Comparison of ENCODE assay signal across 1 cellular context in genomic region chr4:10120943-10121567, GRCh38.
TF ChIP-seq lines count a peak whose summit lies in the region.

No MANE protein-coding gene starts in this region.

TF ChIP-seq in HepG2, 621 proteins besides CTCF, POLR2A, EP300 and RAD21 (continued from another document and continues in another):
- TF ChIP-seq, protein P1, sequence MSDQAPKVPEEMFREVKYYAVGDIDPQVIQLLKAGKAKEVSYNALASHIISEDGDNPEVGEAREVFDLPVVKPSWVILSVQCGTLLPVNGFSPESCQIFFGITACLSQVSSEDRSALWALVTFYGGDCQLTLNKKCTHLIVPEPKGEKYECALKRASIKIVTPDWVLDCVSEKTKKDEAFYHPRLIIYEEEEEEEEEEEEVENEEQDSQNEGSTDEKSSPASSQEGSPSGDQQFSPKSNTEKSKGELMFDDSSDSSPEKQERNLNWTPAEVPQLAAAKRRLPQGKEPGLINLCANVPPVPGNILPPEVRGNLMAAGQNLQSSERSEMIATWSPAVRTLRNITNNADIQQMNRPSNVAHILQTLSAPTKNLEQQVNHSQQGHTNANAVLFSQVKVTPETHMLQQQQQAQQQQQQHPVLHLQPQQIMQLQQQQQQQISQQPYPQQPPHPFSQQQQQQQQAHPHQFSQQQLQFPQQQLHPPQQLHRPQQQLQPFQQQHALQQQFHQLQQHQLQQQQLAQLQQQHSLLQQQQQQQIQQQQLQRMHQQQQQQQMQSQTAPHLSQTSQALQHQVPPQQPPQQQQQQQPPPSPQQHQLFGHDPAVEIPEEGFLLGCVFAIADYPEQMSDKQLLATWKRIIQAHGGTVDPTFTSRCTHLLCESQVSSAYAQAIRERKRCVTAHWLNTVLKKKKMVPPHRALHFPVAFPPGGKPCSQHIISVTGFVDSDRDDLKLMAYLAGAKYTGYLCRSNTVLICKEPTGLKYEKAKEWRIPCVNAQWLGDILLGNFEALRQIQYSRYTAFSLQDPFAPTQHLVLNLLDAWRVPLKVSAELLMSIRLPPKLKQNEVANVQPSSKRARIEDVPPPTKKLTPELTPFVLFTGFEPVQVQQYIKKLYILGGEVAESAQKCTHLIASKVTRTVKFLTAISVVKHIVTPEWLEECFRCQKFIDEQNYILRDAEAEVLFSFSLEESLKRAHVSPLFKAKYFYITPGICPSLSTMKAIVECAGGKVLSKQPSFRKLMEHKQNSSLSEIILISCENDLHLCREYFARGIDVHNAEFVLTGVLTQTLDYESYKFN (CRISPR knock-in tag; conservative IDR thresholded peaks at IDR 0.05), result peak; percentile 72
- no peak for TF ChIP-seq ATF4 (CRISPR knock-in tag; IDR thresholded peaks at IDR 0.05)
- no peak for TF ChIP-seq ZNF564 (CRISPR knock-in tag; IDR thresholded peaks at IDR 0.05)
- TF ChIP-seq DNMT3B (CRISPR knock-in tag; conservative IDR thresholded peaks at IDR 0.05), result no peak
- TF ChIP-seq, protein P2, sequence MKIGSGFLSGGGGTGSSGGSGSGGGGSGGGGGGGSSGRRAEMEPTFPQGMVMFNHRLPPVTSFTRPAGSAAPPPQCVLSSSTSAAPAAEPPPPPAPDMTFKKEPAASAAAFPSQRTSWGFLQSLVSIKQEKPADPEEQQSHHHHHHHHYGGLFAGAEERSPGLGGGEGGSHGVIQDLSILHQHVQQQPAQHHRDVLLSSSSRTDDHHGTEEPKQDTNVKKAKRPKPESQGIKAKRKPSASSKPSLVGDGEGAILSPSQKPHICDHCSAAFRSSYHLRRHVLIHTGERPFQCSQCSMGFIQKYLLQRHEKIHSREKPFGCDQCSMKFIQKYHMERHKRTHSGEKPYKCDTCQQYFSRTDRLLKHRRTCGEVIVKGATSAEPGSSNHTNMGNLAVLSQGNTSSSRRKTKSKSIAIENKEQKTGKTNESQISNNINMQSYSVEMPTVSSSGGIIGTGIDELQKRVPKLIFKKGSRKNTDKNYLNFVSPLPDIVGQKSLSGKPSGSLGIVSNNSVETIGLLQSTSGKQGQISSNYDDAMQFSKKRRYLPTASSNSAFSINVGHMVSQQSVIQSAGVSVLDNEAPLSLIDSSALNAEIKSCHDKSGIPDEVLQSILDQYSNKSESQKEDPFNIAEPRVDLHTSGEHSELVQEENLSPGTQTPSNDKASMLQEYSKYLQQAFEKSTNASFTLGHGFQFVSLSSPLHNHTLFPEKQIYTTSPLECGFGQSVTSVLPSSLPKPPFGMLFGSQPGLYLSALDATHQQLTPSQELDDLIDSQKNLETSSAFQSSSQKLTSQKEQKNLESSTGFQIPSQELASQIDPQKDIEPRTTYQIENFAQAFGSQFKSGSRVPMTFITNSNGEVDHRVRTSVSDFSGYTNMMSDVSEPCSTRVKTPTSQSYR (CRISPR knock-in tag; IDR thresholded peaks at IDR 0.05; ENCODE audit: borderline replicate concordance), result peak; percentile 42; the same call in 1 of the 2 replicates
- TF ChIP-seq NCOA2 (CRISPR knock-in tag; IDR thresholded peaks at IDR 0.05), result 0 out of 2 replicates have a peak, but pooled peaks have one; percentile 36
- no peak for TF ChIP-seq FOSL2 (CRISPR knock-in tag; IDR thresholded peaks at IDR 0.05)
- TF ChIP-seq ZNF549 (CRISPR knock-in tag; IDR thresholded peaks at IDR 0.05), result no peak
- 0 out of 2 replicates have a peak, but pooled peaks have one; percentile 19 for TF ChIP-seq MED13 (CRISPR knock-in tag; IDR thresholded peaks at IDR 0.05)
- no peak for TF ChIP-seq HHEX (CRISPR knock-in tag; IDR thresholded peaks at IDR 0.05)
- TF ChIP-seq, protein P3, sequence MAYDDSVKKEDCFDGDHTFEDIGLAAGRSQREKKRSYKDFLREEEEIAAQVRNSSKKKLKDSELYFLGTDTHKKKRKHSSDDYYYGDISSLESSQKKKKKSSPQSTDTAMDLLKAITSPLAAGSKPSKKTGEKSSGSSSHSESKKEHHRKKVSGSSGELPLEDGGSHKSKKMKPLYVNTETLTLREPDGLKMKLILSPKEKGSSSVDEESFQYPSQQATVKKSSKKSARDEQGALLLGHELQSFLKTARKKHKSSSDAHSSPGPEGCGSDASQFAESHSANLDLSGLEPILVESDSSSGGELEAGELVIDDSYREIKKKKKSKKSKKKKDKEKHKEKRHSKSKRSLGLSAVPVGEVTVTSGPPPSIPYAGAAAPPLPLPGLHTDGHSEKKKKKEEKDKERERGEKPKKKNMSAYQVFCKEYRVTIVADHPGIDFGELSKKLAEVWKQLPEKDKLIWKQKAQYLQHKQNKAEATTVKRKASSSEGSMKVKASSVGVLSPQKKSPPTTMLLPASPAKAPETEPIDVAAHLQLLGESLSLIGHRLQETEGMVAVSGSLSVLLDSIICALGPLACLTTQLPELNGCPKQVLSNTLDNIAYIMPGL (CRISPR knock-in tag; IDR thresholded peaks at IDR 0.05; ENCODE audit: borderline replicate concordance in 1 of 2, low read depth in 1 of 2), result peak in 1 of 2 experiments; percentile 10; a peak in 1 of 4 replicates
- no peak for TF ChIP-seq ZBTB7A (CRISPR knock-in tag; IDR thresholded peaks at IDR 0.05)
- TF ChIP-seq ZNF230 (CRISPR knock-in tag; IDR thresholded peaks at IDR 0.05), result no peak
- TF ChIP-seq CENPT (CRISPR knock-in tag; IDR thresholded peaks at IDR 0.05; ENCODE audit: low read depth), result no peak
- no peak for TF ChIP-seq PHF21A (CRISPR knock-in tag; IDR thresholded peaks at IDR 0.05)
- no peak for TF ChIP-seq NKX3-1 (CRISPR knock-in tag; IDR thresholded peaks at IDR 0.05)
- TF ChIP-seq, protein P4, sequence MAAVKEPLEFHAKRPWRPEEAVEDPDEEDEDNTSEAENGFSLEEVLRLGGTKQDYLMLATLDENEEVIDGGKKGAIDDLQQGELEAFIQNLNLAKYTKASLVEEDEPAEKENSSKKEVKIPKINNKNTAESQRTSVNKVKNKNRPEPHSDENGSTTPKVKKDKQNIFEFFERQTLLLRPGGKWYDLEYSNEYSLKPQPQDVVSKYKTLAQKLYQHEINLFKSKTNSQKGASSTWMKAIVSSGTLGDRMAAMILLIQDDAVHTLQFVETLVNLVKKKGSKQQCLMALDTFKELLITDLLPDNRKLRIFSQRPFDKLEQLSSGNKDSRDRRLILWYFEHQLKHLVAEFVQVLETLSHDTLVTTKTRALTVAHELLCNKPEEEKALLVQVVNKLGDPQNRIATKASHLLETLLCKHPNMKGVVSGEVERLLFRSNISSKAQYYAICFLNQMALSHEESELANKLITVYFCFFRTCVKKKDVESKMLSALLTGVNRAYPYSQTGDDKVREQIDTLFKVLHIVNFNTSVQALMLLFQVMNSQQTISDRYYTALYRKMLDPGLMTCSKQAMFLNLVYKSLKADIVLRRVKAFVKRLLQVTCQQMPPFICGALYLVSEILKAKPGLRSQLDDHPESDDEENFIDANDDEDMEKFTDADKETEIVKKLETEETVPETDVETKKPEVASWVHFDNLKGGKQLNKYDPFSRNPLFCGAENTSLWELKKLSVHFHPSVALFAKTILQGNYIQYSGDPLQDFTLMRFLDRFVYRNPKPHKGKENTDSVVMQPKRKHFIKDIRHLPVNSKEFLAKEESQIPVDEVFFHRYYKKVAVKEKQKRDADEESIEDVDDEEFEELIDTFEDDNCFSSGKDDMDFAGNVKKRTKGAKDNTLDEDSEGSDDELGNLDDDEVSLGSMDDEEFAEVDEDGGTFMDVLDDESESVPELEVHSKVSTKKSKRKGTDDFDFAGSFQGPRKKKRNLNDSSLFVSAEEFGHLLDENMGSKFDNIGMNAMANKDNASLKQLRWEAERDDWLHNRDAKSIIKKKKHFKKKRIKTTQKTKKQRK (IDR thresholded peaks at IDR 0.05; ENCODE audit: low read length), result no peak
- 0 out of 2 replicates have a peak, but pooled peaks have one; percentile 19 for TF ChIP-seq ZFP41 (CRISPR knock-in tag; IDR thresholded peaks at IDR 0.05; ENCODE audit: borderline replicate concordance)
- peak; percentile 65; the same call in 1 of the 2 replicates for TF ChIP-seq ZNF709 (CRISPR knock-in tag; IDR thresholded peaks at IDR 0.05)
- no peak for TF ChIP-seq TAF1 (CRISPR knock-in tag; IDR thresholded peaks at IDR 0.05)
- no peak for TF ChIP-seq SOX6 (IDR thresholded peaks at IDR 0.05)
- no peak for TF ChIP-seq SOX6 (CRISPR knock-in tag; IDR thresholded peaks at IDR 0.05)
- TF ChIP-seq HNF1B (CRISPR knock-in tag; IDR thresholded peaks at IDR 0.05), result no peak
- 0 out of 2 replicates have a peak, but pooled peaks have one; percentile 44 for TF ChIP-seq NFATC3 (CRISPR knock-in tag; IDR thresholded peaks at IDR 0.05)
- TF ChIP-seq FOXO4 (CRISPR knock-in tag; conservative IDR thresholded peaks at IDR 0.05), result no peak
- no peak for TF ChIP-seq ZBTB39 (CRISPR knock-in tag; IDR thresholded peaks at IDR 0.05)
- TF ChIP-seq KAT2B (IDR thresholded peaks at IDR 0.05; ENCODE audit: borderline replicate concordance, low read depth, low read length), result no peak
- TF ChIP-seq XRCC5 (optimal IDR thresholded peaks at IDR 0.05; ENCODE audit: low read length), result peak; percentile 11
- no peak for TF ChIP-seq ZNF143 (CRISPR knock-in tag; IDR thresholded peaks at IDR 0.05)
- TF ChIP-seq POGK (CRISPR knock-in tag; conservative IDR thresholded peaks at IDR 0.05), result 0 out of 2 replicates have a peak, but pooled peaks have one; percentile 55
- 0 out of 2 replicates have a peak, but pooled peaks have one; percentile 17 for TF ChIP-seq ZNF619 (CRISPR knock-in tag; IDR thresholded peaks at IDR 0.05)
- no peak for TF ChIP-seq JUNB (CRISPR knock-in tag; IDR thresholded peaks at IDR 0.05; ENCODE audit: borderline replicate concordance)
- TF ChIP-seq ZNF235 (CRISPR knock-in tag; IDR thresholded peaks at IDR 0.05; ENCODE audit: borderline replicate concordance), result no peak
- TF ChIP-seq ZNF44 (CRISPR knock-in tag; IDR thresholded peaks at IDR 0.05), result no peak
- TF ChIP-seq, protein P5, sequence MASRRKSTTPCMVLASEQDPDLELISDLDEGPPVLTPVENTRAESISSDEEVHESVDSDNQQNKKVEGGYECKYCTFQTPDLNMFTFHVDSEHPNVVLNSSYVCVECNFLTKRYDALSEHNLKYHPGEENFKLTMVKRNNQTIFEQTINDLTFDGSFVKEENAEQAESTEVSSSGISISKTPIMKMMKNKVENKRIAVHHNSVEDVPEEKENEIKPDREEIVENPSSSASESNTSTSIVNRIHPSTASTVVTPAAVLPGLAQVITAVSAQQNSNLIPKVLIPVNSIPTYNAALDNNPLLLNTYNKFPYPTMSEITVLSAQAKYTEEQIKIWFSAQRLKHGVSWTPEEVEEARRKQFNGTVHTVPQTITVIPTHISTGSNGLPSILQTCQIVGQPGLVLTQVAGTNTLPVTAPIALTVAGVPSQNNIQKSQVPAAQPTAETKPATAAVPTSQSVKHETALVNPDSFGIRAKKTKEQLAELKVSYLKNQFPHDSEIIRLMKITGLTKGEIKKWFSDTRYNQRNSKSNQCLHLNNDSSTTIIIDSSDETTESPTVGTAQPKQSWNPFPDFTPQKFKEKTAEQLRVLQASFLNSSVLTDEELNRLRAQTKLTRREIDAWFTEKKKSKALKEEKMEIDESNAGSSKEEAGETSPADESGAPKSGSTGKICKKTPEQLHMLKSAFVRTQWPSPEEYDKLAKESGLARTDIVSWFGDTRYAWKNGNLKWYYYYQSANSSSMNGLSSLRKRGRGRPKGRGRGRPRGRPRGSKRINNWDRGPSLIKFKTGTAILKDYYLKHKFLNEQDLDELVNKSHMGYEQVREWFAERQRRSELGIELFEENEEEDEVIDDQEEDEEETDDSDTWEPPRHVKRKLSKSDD (CRISPR knock-in tag; IDR thresholded peaks at IDR 0.05; ENCODE audit: low read depth), result no peak
- TF ChIP-seq KDM1A (CRISPR knock-in tag; IDR thresholded peaks at IDR 0.05), result no peak
- TF ChIP-seq HOXA5 (CRISPR knock-in tag; IDR thresholded peaks at IDR 0.05), result no peak
